In the genomic region with DNA sequence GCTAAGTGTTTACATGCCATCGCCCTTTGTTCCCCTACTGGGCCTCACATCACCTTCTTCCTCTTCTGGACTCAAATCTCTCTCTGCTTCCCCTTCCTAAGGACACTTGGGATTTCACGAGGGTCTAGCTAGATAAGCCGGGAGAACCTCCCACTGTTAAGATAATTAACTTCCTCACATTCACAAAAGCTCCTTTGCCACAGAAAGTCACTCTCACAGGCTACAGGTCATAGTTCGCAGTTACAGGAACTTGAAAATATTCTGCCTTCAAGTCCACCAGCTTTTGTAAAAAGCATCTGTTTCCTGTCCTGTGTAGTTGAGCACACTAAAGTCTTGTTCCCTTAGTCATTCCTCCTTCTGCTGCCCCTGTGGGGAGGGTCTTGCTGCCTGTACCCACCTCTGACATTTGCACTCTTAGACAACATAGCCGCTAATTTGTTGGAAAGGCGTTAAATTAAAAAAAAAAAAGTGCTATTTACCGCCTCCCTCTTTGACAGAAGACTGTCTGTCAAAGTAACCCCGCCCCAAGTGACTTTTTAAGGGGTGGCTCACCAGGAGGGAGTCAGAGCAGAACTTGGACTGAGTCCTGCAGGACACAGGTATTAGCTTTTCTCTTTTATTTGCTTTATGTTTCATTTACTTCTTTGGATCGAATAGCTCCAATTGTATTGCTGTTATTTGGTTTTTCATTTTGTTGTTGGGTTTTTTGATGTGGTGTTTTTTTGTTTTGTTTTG, we compare ENCODE assay signal across 8 cellular contexts. TPM values are rescaled to one million over a fixed set of nuclear protein-coding genes. Genes with fewer than 3 reads are reported as not detected.
DNase-seq lines count a peak whose midpoint lies in the region; ATAC-seq and TF ChIP-seq lines count a peak whose summit lies in the region.

No MANE protein-coding gene starts in this region.

- H3K9ac ChIP-seq in PC-3 (ENCODE audit: low read length) = no peak overlapping the region

- no peaks in the 10 kb centered on the region for H3K36me3 ChIP-seq in PC-3 (ENCODE audit: low read depth, low read length)

- no peaks in the 10 kb centered on the region for H3K27me3 Mint-ChIP-seq in activated CD4-positive, alpha-beta T cell treated with anti-CD3 and anti-CD28 coated beads for 36 hours

- H4K20me1 ChIP-seq in PC-3 (ENCODE audit: low read length) = no peaks in the 10 kb centered on the region

- peaks cover 6% of the 10 kb centered on the region for H3K9me3 Mint-ChIP-seq in activated CD4-positive, alpha-beta T cell treated with anti-CD3 and anti-CD28 coated beads for 36 hours (ENCODE audit: low read depth)

- no peaks in the 10 kb centered on the region for H3K9me3 ChIP-seq in PC-3 (ENCODE audit: low read length)

- H3K4me1 ChIP-seq in PC-3 (ENCODE audit: insufficient read depth, low read length) = no peaks in the 10 kb centered on the region; the same call in 1 of the 2 replicates

- H3K4me3 ChIP-seq in GM12865 (ENCODE audit: low read depth, low read length) (peak overlapping the region; percentile 91), PC-3 (ENCODE audit: low read length) (no peak overlapping the region)

- no peak overlapping the region for H3K4me2 ChIP-seq in PC-3 (ENCODE audit: low read length)

- peak overlapping the region; percentile 90 for H3K4me3 Mint-ChIP-seq in activated CD4-positive, alpha-beta T cell treated with anti-CD3 and anti-CD28 coated beads for 36 hours

- DNase-seq in GM12865 (ENCODE audit: low read depth) (peak; percentile 90), A172 (ENCODE audit: low spot score) (no peak), PC-3 (no peak)
- DNase-seq in activated CD4-positive, alpha-beta T cell treated with anti-CD3 and anti-CD28 coated beads for 36 hours = peak; percentile 89
- peak; percentile 58 for DNase-seq in stimulated activated CD4-positive, alpha-beta T cell treated with anti-CD3 and anti-CD28 coated beads, Interleukin-2, amount 100 ng/mL, for 4 hours (ENCODE audit: low read depth)

- H3K27ac Mint-ChIP-seq in activated CD4-positive, alpha-beta T cell treated with anti-CD3 and anti-CD28 coated beads for 36 hours = peak overlapping the region; percentile 99

- H3F3A ChIP-seq in PC-3 (ENCODE audit: low read length, unreplicated experiment) = no peaks in the 10 kb centered on the region

- CTCF ChIA-PET in activated CD4-positive, alpha-beta T cell treated with anti-CD3 and anti-CD28 coated beads for 36 hours (lab: Charles Lee) = interaction anchor here (0.7 to 17.8 kb wide), 6 partner anchors 10 to 1724 kb away, joined by 3 to 450 read pairs (median 5); no protein-coding TSS in a partner anchor
- CTCF ChIA-PET in PC-3 (lab: Charles Lee) = no interaction called here

- ATAC-seq in HG03354 (IDR thresholded peaks at IDR 0.05; ENCODE audit: poor library complexity, severe bottlenecking, unreplicated experiment) (peak; percentile 60), esophagus mucosa (peak; percentile 58), HG03457 (IDR thresholded peaks at IDR 0.05; ENCODE audit: unreplicated experiment) (no peak), PC-3 (no peak)
- peak; percentile 76 for ATAC-seq in activated CD4-positive, alpha-beta T cell treated with anti-CD3 and anti-CD28 coated beads for 36 hours

- H3K4me1 Mint-ChIP-seq in activated CD4-positive, alpha-beta T cell treated with anti-CD3 and anti-CD28 coated beads for 36 hours = peaks cover 69% of the 10 kb centered on the region

- intact Hi-C loops in activated CD4-positive, alpha-beta T cell treated with anti-CD3 and anti-CD28 coated beads for 36 hours (cut with DNase I, micrococcal nuclease) = loop anchor here in 1 of 2 experiments (1.0 to 10.0 kb wide), 5 partner anchors 18 to 932 kb away; partner anchors contain the start of genes HNRNPUL1 and TGFB1
- intact Hi-C loops in PC-3 (cut with micrococcal nuclease) = no loop called here

- BruUV-seq in PC-3 (replicated peaks; lab: Mats Ljungman, UMichigan) = no TSS peak

- POLR2A ChIA-PET in activated CD4-positive, alpha-beta T cell treated with anti-CD3 and anti-CD28 coated beads for 36 hours (lab: Charles Lee) = interaction anchor here (0.6 to 1.5 kb wide), 9 partner anchors 13 to 311 kb away, joined by 3 to 11 read pairs (median 3); partner anchors contain the start of genes CEACAM21 and RPS19
- POLR2A ChIA-PET in PC-3 (lab: Charles Lee; ENCODE audit: unreplicated experiment) = no interaction called here

- H2AFZ ChIP-seq in PC-3 (ENCODE audit: low read length) = no peak overlapping the region

- no peaks in the 10 kb centered on the region for H3K79me2 ChIP-seq in PC-3 (ENCODE audit: low read length)

- H3K9me2 ChIP-seq in PC-3 (replicated peaks; ENCODE audit: low read length) = no peaks in the 10 kb centered on the region

- no peak overlapping the region for H3K27ac ChIP-seq in PC-3 (ENCODE audit: low read length)

- H3K27me3 ChIP-seq in PC-3 (ENCODE audit: low read length) = peaks cover 46% of the 10 kb centered on the region

- no peak for TF ChIP-seq CTCF in GM12865 (IDR thresholded peaks at IDR 0.05; ENCODE audit: insufficient read depth, low read depth, low read length, missing control alignments)
- TF ChIP-seq CTCF in PC-3 (conservative IDR thresholded peaks at IDR 0.05; ENCODE audit: low read depth, low read length) = no peak

- peaks cover 37% of the 10 kb centered on the region for H3K36me3 Mint-ChIP-seq in activated CD4-positive, alpha-beta T cell treated with anti-CD3 and anti-CD28 coated beads for 36 hours (ENCODE audit: low read depth)

RNA-seq across cellular contexts. Expression of gene CEACAM21, which starts 26.8 kb away (rescaled TPM):
- 10 to 100 TPM; 22.1 to 27.6 TPM for total RNA-seq in activated CD4-positive, alpha-beta T cell treated with anti-CD3 and anti-CD28 coated beads for 36 hours
- total RNA-seq in esophagus mucosa = 2.0 TPM
- total RNA-seq in A172 (2014; rRNA removed; shearing (Covaris generic)) = not detected in 2 replicates
- total RNA-seq in PC-3 (2014; rRNA removed) = not detected in 2 replicates

Comparison
In these comparisons a context has a peak if more than half of its experiments do, and no peak if none do; other contexts are left out.
1. DNase-seq: peak in GM12865 (single experiment), activated CD4-positive, alpha-beta T cell treated with anti-CD3 and anti-CD28 coated beads for 36 hours (single experiment) and stimulated activated CD4-positive, alpha-beta T cell treated with anti-CD3 and anti-CD28 coated beads, Interleukin-2, amount 100 ng/mL, for 4 hours (single experiment); none in A172 (single experiment) and PC-3 (single experiment).
2. ATAC-seq: peak in HG03354 (single experiment), activated CD4-positive, alpha-beta T cell treated with anti-CD3 and anti-CD28 coated beads for 36 hours (single experiment) and esophagus mucosa (single experiment); none in HG03457 (single experiment) and PC-3 (single experiment).